ENCODE assay signal across 21 cellular contexts in the genomic region with DNA sequence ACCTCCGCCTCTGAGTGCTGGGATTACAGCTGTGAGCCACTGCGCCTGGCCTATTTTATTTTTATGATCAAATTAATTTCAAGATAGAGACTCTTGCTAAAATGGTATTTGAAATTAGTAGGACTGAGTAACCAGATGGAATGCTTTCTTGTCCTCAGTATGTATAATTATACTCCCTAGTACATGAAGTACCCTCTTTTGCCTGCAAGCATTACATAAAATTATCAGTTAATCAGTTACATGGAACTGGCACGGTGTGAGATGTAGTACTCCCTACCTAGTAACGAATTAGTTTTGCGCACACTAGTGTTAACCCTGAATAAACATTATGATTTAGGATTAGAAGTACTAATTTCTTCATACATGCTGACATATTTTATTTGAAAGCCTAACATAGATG.
"Had no signal": no experiment of that assay in that cellular context is flagged by ENCODE, and none has a peak within 500 bp of the region (broad histone marks: within the 10 kb centered on the region; RNA-seq: fewer than 3 reads in every experiment).

No MANE protein-coding gene starts in this region.

- H3K27ac ChIP-seq: esophagus muscularis mucosa, gastroesophageal sphincter, heart right ventricle, neutrophil, parathyroid adenoma, SK-N-MC had no signal

- ATAC-seq: activated CD4-positive, alpha-beta T cell treated with anti-CD3 and anti-CD28 coated beads for 36 hours; activated CD8-positive, alpha-beta memory T cell treated with anti-CD3 and anti-CD28 coated beads, Interleukin-2, amount 10 ng/mL, durations not matched to agents 7 days and 5 days; activated naive CD8-positive, alpha-beta T cell treated with anti-CD3 and anti-CD28 coated beads, Interleukin-2, amount 50 U/mL, for 24 hours; gastroesophageal sphincter; heart right ventricle; left ventricle myocardium superior; natural killer cell; WTC11 had no signal

- FAIRE-seq: bronchial epithelial cell, urothelium cell line had no signal

- H3K79me2 ChIP-seq: parathyroid adenoma had no signal

- H3K9ac ChIP-seq: parathyroid adenoma had no signal

- H3K36me3 ChIP-seq: esophagus muscularis mucosa, gastroesophageal sphincter had no signal

- DNase-seq: activated CD4-positive, alpha-beta memory T cell treated with anti-CD3 and anti-CD28 coated beads for 36 hours; activated CD4-positive, alpha-beta T cell treated with anti-CD3 and anti-CD28 coated beads for 36 hours; activated CD8-positive, alpha-beta memory T cell treated with anti-CD3 and anti-CD28 coated beads, Interleukin-2, amount 10 ng/mL, durations not matched to agents 7 days and 5 days; activated naive CD4-positive, alpha-beta T cell treated with Interleukin-2 at 50 U/mL for 16 hours; activated naive CD8-positive, alpha-beta T cell treated with anti-CD3 and anti-CD28 coated beads, Interleukin-2, amount 50 U/mL, for 24 hours; aorta; cerebellar nuclear complex; effector CD4-positive, alpha-beta T cell; heart right ventricle; immature natural killer cell; left ventricle myocardium superior; natural killer cell; stimulated activated naive B cell treated with anti-CD40 and anti-IgM and Interleukin-4, amounts not matched to agents 10 μg/mL and 1 μg/mL and 100 μg/mL, for 72 hours had no signal

- H3K9me3 ChIP-seq: esophagus muscularis mucosa, gastroesophageal sphincter, heart right ventricle, neutrophil had no signal

- H3K27me3 ChIP-seq: esophagus muscularis mucosa, gastroesophageal sphincter, heart right ventricle, neutrophil had no signal

- H2AFZ ChIP-seq: parathyroid adenoma had no signal

- H3K4me3 ChIP-seq: esophagus muscularis mucosa, gastroesophageal sphincter, heart right ventricle, SK-N-MC had no signal

- H3K4me1 ChIP-seq: gastroesophageal sphincter, parathyroid adenoma had no signal
